In the genomic region with DNA sequence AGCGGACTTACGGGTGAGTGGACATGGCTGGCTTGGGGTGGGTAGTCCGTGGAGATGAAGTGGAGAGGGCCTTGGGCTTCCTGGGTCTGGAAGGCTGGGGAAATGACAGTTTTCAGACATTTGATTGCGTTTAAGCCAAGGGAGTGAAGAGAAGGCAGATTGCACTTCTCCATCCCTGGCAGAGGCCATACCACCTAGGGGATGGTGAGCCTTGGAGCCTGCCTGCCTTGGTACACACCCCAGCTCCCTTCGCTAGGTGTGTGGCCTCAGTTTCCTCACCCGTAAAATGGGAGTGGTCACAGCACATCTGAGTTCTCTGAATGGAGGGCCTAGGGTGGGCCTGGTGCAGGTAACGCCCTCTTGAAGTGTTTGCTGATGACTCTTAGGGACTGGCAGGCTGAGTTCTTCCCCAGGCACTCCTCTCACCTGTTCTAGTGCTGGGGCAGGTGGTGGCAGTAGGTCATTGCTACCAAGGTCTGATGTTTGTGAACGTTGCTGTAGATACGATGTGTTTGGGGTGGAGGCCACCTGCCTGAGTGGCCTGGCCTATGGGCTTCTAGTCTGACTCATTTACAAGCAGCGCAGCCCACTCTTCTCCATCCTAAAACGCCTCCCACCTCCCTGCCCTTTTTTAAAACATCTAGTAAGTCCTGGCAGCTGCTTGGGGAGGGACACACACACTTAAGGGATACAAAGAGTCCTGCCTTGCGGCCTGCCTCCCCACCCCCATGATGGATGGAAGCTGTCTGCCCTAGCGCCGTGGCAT, we compare ENCODE assay signal across 8 cellular contexts. TPM values are rescaled to one million over a fixed set of nuclear protein-coding genes. Genes with fewer than 3 reads are reported as not detected.
A peak's percentile ranks its signal among the peaks of the same experiment; 100 is the strongest.
DNase-seq lines count a peak whose midpoint lies in the region; ATAC-seq lines count a peak whose summit lies in the region.

No MANE protein-coding gene starts in this region.

- H3K27me3 Mint-ChIP-seq in activated T-cell treated with anti-CD3 and anti-CD28 coated beads, Interleukin-2, amount 50 U/mL, for 24 hours = no peaks in the 10 kb centered on the region
- H3K27me3 Mint-ChIP-seq in immature natural killer cell (ENCODE audit: low read depth in 3 of 3) = peaks cover 70 to 85% (median 82%) of the 10 kb centered on the region in 3 donors

- H3K36me3 ChIP-seq in SJCRH30 = peaks cover 46% of the 10 kb centered on the region

- no peak for ATAC-seq in GM18873 (IDR thresholded peaks at IDR 0.05; ENCODE audit: low FRiP score, unreplicated experiment)

- H3K4me3 Mint-ChIP-seq in activated T-cell treated with anti-CD3 and anti-CD28 coated beads, Interleukin-2, amount 50 U/mL, for 24 hours = peak overlapping the region; percentile 89
- H3K4me3 Mint-ChIP-seq in immature natural killer cell = peak overlapping the region; percentile 90 to 99 (median 96)

- peaks cover 57% of the 10 kb centered on the region for H3K4me1 ChIP-seq in SJCRH30

- H3K4me3 ChIP-seq in SJCRH30 = peak overlapping the region; percentile 97

- H3K4me1 Mint-ChIP-seq in activated T-cell treated with anti-CD3 and anti-CD28 coated beads, Interleukin-2, amount 50 U/mL, for 24 hours (ENCODE audit: low read depth) = peaks cover 71% of the 10 kb centered on the region
- peaks cover 70 to 75% of the 10 kb centered on the region in 2 donors for H3K4me1 Mint-ChIP-seq in immature natural killer cell

- H3K9me3 Mint-ChIP-seq in activated T-cell treated with anti-CD3 and anti-CD28 coated beads, Interleukin-2, amount 50 U/mL, for 24 hours = no peaks in the 10 kb centered on the region
- H3K9me3 Mint-ChIP-seq in immature natural killer cell = no peaks in the 10 kb centered on the region

- DNase-seq in activated T-cell treated with anti-CD3 and anti-CD28 coated beads, Interleukin-2, amount 50 U/mL, for 24 hours = no peak
- no peak for DNase-seq in activated T-cell treated with anti-CD3 and anti-CD28 coated beads, Interleukin-2, amount 50 U/mL, for 48 hours
- peak; percentile 51 to 55 for DNase-seq in SJCRH30
- DNase-seq in immature natural killer cell = no peak
- DNase-seq in amygdala (lab: John Stamatoyannopoulos, UW) = no peak
- DNase-seq in NCI-H128 (lab: John Stamatoyannopoulos, UW; ENCODE audit: unreplicated experiment) = no peak

- peak overlapping the region; percentile 48 for H3K27ac ChIP-seq in SJCRH30
- H3K27ac ChIP-seq in temporal lobe (ENCODE audit: low read depth, low read length) = peak overlapping the region; percentile 63

- H3K36me3 Mint-ChIP-seq in activated T-cell treated with anti-CD3 and anti-CD28 coated beads, Interleukin-2, amount 50 U/mL, for 24 hours (ENCODE audit: low read depth) = peaks cover 64% of the 10 kb centered on the region
- peaks cover 22 to 43% (median 24%) of the 10 kb centered on the region in 3 donors for H3K36me3 Mint-ChIP-seq in immature natural killer cell

- H3K27ac Mint-ChIP-seq in activated T-cell treated with anti-CD3 and anti-CD28 coated beads, Interleukin-2, amount 50 U/mL, for 24 hours = peak overlapping the region; percentile 97
- H3K27ac Mint-ChIP-seq in immature natural killer cell = peak overlapping the region; percentile 97 to 100 (median 100)

- no peaks in the 10 kb centered on the region for H3K27me3 ChIP-seq in SJCRH30

- no peaks in the 10 kb centered on the region for H3K9me3 ChIP-seq in SJCRH30 (replicated peaks)

RNA-seq across cellular contexts. Expression of a gene that starts 2.3 kb away (rescaled TPM):
- total RNA-seq in SJCRH30 (2014; rRNA removed; shearing (Covaris generic)) = 181 and 190 TPM in 2 replicates
- polyA plus RNA-seq in immature natural killer cell = 10 to 100 TPM; 43.6 to 89.1 (median 80.4) TPM
- 6.6 TPM for total RNA-seq in temporal lobe

RNA-seq across cellular contexts. Expression of a gene that starts 42.4 kb away (rescaled TPM):
- 112 and 119 TPM in 2 replicates for total RNA-seq in SJCRH30 (2014; rRNA removed; shearing (Covaris generic))
- polyA plus RNA-seq in immature natural killer cell = 10 to 100 TPM; 35.7 to 54.5 (median 40.3) TPM
- 30.0 TPM for total RNA-seq in temporal lobe

Comparison
In these comparisons a context has a peak if more than half of its experiments do, and no peak if none do; other contexts are left out.
1. DNase-seq: peak in SJCRH30 (2 of 2); none in activated T-cell treated with anti-CD3 and anti-CD28 coated beads, Interleukin-2, amount 50 U/mL, for 24 hours (single experiment), activated T-cell treated with anti-CD3 and anti-CD28 coated beads, Interleukin-2, amount 50 U/mL, for 48 hours (0 of 2), immature natural killer cell (0 of 3), amygdala (0 of 56) and NCI-H128 (single experiment).
2. RNA of a gene that starts 2.3 kb away (total RNA-seq): 181 to 190 TPM in SJCRH30; 6.6 TPM in temporal lobe (single experiment); every median in the first group is over 10 times any median in the second.